In the genomic region with DNA sequence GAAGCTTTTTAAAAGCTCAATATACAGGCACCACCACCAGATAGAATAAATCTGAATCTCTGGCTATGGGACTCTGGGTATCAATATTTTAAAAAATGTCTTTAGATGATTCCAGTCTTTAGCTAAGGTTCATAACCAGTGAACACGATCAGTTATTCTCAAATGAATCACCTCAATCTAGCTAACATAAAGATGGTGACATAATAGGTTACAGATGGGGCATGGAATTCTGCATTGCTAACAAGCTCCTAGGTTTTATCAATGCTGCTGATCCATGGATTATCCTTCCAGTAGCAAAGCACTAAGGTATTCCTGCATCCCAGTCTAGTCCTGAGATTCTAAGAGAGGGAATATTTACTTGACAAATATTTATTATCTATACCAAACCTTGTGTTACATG, we compare ENCODE assay signal across 21 cellular contexts.
DNase-seq lines count a peak whose midpoint lies in the region; ATAC-seq and TF ChIP-seq lines count a peak whose summit lies in the region.
"Had no signal": no experiment of that assay in that cellular context is flagged by ENCODE, and none has a peak within 500 bp of the region (broad histone marks: within the 10 kb centered on the region; RNA-seq: fewer than 3 reads in every experiment).

No MANE protein-coding gene starts in this region.

- H3K27ac Mint-ChIP-seq in activated T-cell treated with anti-CD3 and anti-CD28 coated beads, Interleukin-2, amount 50 U/mL, for 24 hours: no peak overlapping the region
- H3K27ac Mint-ChIP-seq: B cell; CD8-positive, alpha-beta T cell; HFFc6 had no signal

- no peaks in the 10 kb centered on the region for H3K4me1 Mint-ChIP-seq in activated T-cell treated with anti-CD3 and anti-CD28 coated beads, Interleukin-2, amount 50 U/mL, for 24 hours (ENCODE audit: low read depth)
- H3K4me1 Mint-ChIP-seq: B cell had no signal

- no peaks in the 10 kb centered on the region for H3K27me3 Mint-ChIP-seq in activated T-cell treated with anti-CD3 and anti-CD28 coated beads, Interleukin-2, amount 50 U/mL, for 24 hours
- H3K27me3 Mint-ChIP-seq: B cell had no signal

- DNase-seq in NCI-H82 (lab: John Stamatoyannopoulos, UW) (peak; percentile 12), NCI-H82 treated with DMSO at 0.1 percent for 48 hours (lab: John Stamatoyannopoulos, UW; ENCODE audit: unreplicated experiment) (no peak), esophagus muscularis mucosa (ENCODE audit: extremely low spot score) (peak; percentile 17), foreskin fibroblast (peak; percentile 31 to 68), left colon (no peak)
- DNase-seq in stimulated activated CD4-positive, alpha-beta T cell treated with anti-CD3 and anti-CD28 coated beads, Interleukin-2, amount 100 ng/mL, for 24 hours: no peak
- no peak for DNase-seq in activated T-cell treated with anti-CD3 and anti-CD28 coated beads, Interleukin-2, amount 50 U/mL, for 24 hours
- DNase-seq: Calu3; CD8-positive, alpha-beta T cell; DMS79 treated with DMSO at 0.1 percent for 48 hours; GF-D8; GOT3; H7; HFFc6 had no signal

- TF ChIP-seq CTCF in esophagus muscularis mucosa (IDR thresholded peaks at IDR 0.05) (no peak), foreskin fibroblast (IDR thresholded peaks at IDR 0.05; ENCODE audit: low read depth, low read length) (no peak)

- no peak for TF ChIP-seq EP300 in esophagus muscularis mucosa (IDR thresholded peaks at IDR 0.05)

- H3K4me3 ChIP-seq in esophagus muscularis mucosa (no peak overlapping the region), foreskin fibroblast (ENCODE audit: low read depth in 1 of 2, low read length in 2 of 2) (no peak overlapping the region)
- H3K4me3 ChIP-seq: A549; BLaER1 treated with 17β-estradiol and CSF1 and Interleukin-3, amounts not matched to agents 10 nM and 100 nM had no signal

- intact Hi-C loops in esophagus muscularis mucosa (cut with DNase I) (no loop called here), left colon (cut with DNase I, micrococcal nuclease) (no loop called here)

- H3K4me1 ChIP-seq in esophagus muscularis mucosa: no peaks in the 10 kb centered on the region
- H3K4me1 ChIP-seq: A549; BLaER1 treated with 17β-estradiol and CSF1 and Interleukin-3, amounts not matched to agents 10 nM and 100 nM had no signal

- H3K9me3 Mint-ChIP-seq in activated T-cell treated with anti-CD3 and anti-CD28 coated beads, Interleukin-2, amount 50 U/mL, for 24 hours: peaks cover 14% of the 10 kb centered on the region
- H3K9me3 Mint-ChIP-seq: HFFc6 had no signal

- no peak overlapping the region for H3K27ac ChIP-seq in esophagus muscularis mucosa (replicated peaks in 1 of 4)
- H3K27ac ChIP-seq: 22Rv1; A549; BLaER1 treated with 17β-estradiol and CSF1 and Interleukin-3, amounts not matched to agents 10 nM and 100 nM; HL-60 had no signal

- H3K36me3 Mint-ChIP-seq in activated T-cell treated with anti-CD3 and anti-CD28 coated beads, Interleukin-2, amount 50 U/mL, for 24 hours (ENCODE audit: low read depth): no peaks in the 10 kb centered on the region
- H3K36me3 Mint-ChIP-seq: CD8-positive, alpha-beta T cell had no signal

- H3K9me3 ChIP-seq in esophagus muscularis mucosa: no peaks in the 10 kb centered on the region
- H3K9me3 ChIP-seq: A549 had no signal

- no peaks in the 10 kb centered on the region for H3K36me3 ChIP-seq in esophagus muscularis mucosa
- H3K36me3 ChIP-seq: BLaER1 treated with 17β-estradiol and CSF1 and Interleukin-3, amounts not matched to agents 10 nM and 100 nM had no signal

- WGBS in esophagus muscularis mucosa: 92% methylated on average over 1 of the region's 1 CpG

- ATAC-seq in left colon: no peak
- ATAC-seq in HG02852 (IDR thresholded peaks at IDR 0.05; ENCODE audit: unreplicated experiment): no peak
- ATAC-seq: A549; CD8-positive, alpha-beta T cell; HCT116 had no signal

- H3K27me3 ChIP-seq in esophagus muscularis mucosa: no peaks in the 10 kb centered on the region
- H3K27me3 ChIP-seq: BLaER1 treated with 17β-estradiol and CSF1 and Interleukin-3, amounts not matched to agents 10 nM and 100 nM had no signal

- TF ChIP-seq POLR2A in esophagus muscularis mucosa (IDR thresholded peaks at IDR 0.05; ENCODE audit: low read depth): no peak

- no peak overlapping the region for H3K4me3 Mint-ChIP-seq in activated T-cell treated with anti-CD3 and anti-CD28 coated beads, Interleukin-2, amount 50 U/mL, for 24 hours
- H3K4me3 Mint-ChIP-seq: B cell; CD8-positive, alpha-beta T cell; HFFc6 had no signal

Comparison
In these comparisons a context has a peak if more than half of its experiments do, and no peak if none do; other contexts are left out.
1. DNase-seq: peak in NCI-H82 (single experiment), esophagus muscularis mucosa (single experiment) and foreskin fibroblast (2 of 2); none in NCI-H82 treated with DMSO at 0.1 percent for 48 hours (single experiment), stimulated activated CD4-positive, alpha-beta T cell treated with anti-CD3 and anti-CD28 coated beads, Interleukin-2, amount 100 ng/mL, for 24 hours (0 of 2), left colon (0 of 2) and activated T-cell treated with anti-CD3 and anti-CD28 coated beads, Interleukin-2, amount 50 U/mL, for 24 hours (single experiment).